9 cellular contexts compared by ENCODE assay signal in genomic region chr14:23512156-23512555, GRCh38. TPM values are rescaled to one million over a fixed set of nuclear protein-coding genes. Genes with fewer than 3 reads are reported as not detected.
DNase-seq lines count a peak whose midpoint lies in the region; ATAC-seq and TF ChIP-seq lines count a peak whose summit lies in the region.
"Had no signal": no experiment of that assay in that cellular context is flagged by ENCODE, and none has a peak within 500 bp of the region (broad histone marks: within the 10 kb centered on the region; RNA-seq: fewer than 3 reads in every experiment).

No MANE protein-coding gene starts in this region.

- H3K4me1 Mint-ChIP-seq in activated CD8-positive, alpha-beta memory T cell treated with anti-CD3 and anti-CD28 coated beads, Interleukin-2, amount 10 ng/mL, durations not matched to agents 7 days and 5 days: peaks cover 3% of the 10 kb centered on the region

- H3K9me3 Mint-ChIP-seq in activated CD8-positive, alpha-beta memory T cell treated with anti-CD3 and anti-CD28 coated beads, Interleukin-2, amount 10 ng/mL, durations not matched to agents 7 days and 5 days (ENCODE audit: low read depth): no peaks in the 10 kb centered on the region

- H3K27ac Mint-ChIP-seq in activated CD8-positive, alpha-beta memory T cell treated with anti-CD3 and anti-CD28 coated beads, Interleukin-2, amount 10 ng/mL, durations not matched to agents 7 days and 5 days: peak overlapping the region; percentile 54

- CTCF ChIA-PET in activated CD8-positive, alpha-beta memory T cell treated with anti-CD3 and anti-CD28 coated beads, Interleukin-2, amount 10 ng/mL, durations not matched to agents 7 days and 5 days (lab: Charles Lee): interaction anchor here (1.5 kb wide), 1 partner anchor 27 kb away, joined by 3 read pairs; no protein-coding TSS in a partner anchor

- TF ChIP-seq CTCF in GM10266 (IDR thresholded peaks at IDR 0.05; ENCODE audit: control insufficient read depth, insufficient read depth, low read depth, missing control alignments): no peak

- DNase-seq in activated CD8-positive, alpha-beta memory T cell treated with anti-CD3 and anti-CD28 coated beads, Interleukin-2, amount 10 ng/mL, durations not matched to agents 7 days and 5 days: no peak
- no peak for DNase-seq in activated CD8-positive, alpha-beta memory T cell treated with anti-CD3 and anti-CD28 coated beads, Interleukin-2, amount 50 U/mL, for 4 hours
- DNase-seq in NCI-H748 (lab: John Stamatoyannopoulos, UW; ENCODE audit: unreplicated experiment): peak; percentile 77
- peak; percentile 40 for DNase-seq in astrocyte of the hippocampus (ENCODE audit: low read depth, low spot score)
- peak; percentile 42 for DNase-seq in superior temporal gyrus (ENCODE audit: extremely low spot score)
- no peak for DNase-seq in GM10266 (ENCODE audit: extremely low spot score)
- DNase-seq: heart left ventricle had no signal

- peak overlapping the region; percentile 62 for H3K4me3 Mint-ChIP-seq in activated CD8-positive, alpha-beta memory T cell treated with anti-CD3 and anti-CD28 coated beads, Interleukin-2, amount 10 ng/mL, durations not matched to agents 7 days and 5 days

- no peaks in the 10 kb centered on the region for H3K36me3 Mint-ChIP-seq in activated CD8-positive, alpha-beta memory T cell treated with anti-CD3 and anti-CD28 coated beads, Interleukin-2, amount 10 ng/mL, durations not matched to agents 7 days and 5 days

- no peaks in the 10 kb centered on the region for H3K27me3 Mint-ChIP-seq in activated CD8-positive, alpha-beta memory T cell treated with anti-CD3 and anti-CD28 coated beads, Interleukin-2, amount 10 ng/mL, durations not matched to agents 7 days and 5 days

- ATAC-seq in activated CD8-positive, alpha-beta memory T cell treated with anti-CD3 and anti-CD28 coated beads, Interleukin-2, amount 10 ng/mL, durations not matched to agents 7 days and 5 days: no peak
- ATAC-seq in HG03520 (IDR thresholded peaks at IDR 0.05; ENCODE audit: unreplicated experiment) (no peak), HG02571 (IDR thresholded peaks at IDR 0.05; ENCODE audit: unreplicated experiment) (no peak)
- ATAC-seq: heart left ventricle had no signal

RNA-seq across cellular contexts. Expression of gene ZFHX2, which starts 39.4 kb away (rescaled TPM):
- total RNA-seq in activated CD8-positive, alpha-beta memory T cell treated with anti-CD3 and anti-CD28 coated beads, Interleukin-2, amount 10 ng/mL, durations not matched to agents 7 days and 5 days: 1 to 10 TPM; 1.8 to 2.7 TPM

RNA-seq across cellular contexts. Expression of gene NGDN, which starts 42.7 kb away (rescaled TPM):
- 10 to 100 TPM; 42.7 to 53.0 TPM for total RNA-seq in activated CD8-positive, alpha-beta memory T cell treated with anti-CD3 and anti-CD28 coated beads, Interleukin-2, amount 10 ng/mL, durations not matched to agents 7 days and 5 days

RNA-seq across cellular contexts. Expression of gene THTPA, which starts 43.9 kb away (rescaled TPM):
- total RNA-seq in activated CD8-positive, alpha-beta memory T cell treated with anti-CD3 and anti-CD28 coated beads, Interleukin-2, amount 10 ng/mL, durations not matched to agents 7 days and 5 days: 10 to 100 TPM; 13.5 to 15.6 TPM

RNA-seq across cellular contexts. Expression of gene AP1G2, which starts 55.4 kb away (rescaled TPM):
- total RNA-seq in activated CD8-positive, alpha-beta memory T cell treated with anti-CD3 and anti-CD28 coated beads, Interleukin-2, amount 10 ng/mL, durations not matched to agents 7 days and 5 days: 100 to 1,000 TPM; 222 to 294 TPM

Comparison
In these comparisons a context has a peak if more than half of its experiments do, and no peak if none do; other contexts are left out.
1. DNase-seq: peak in NCI-H748 (single experiment), astrocyte of the hippocampus (single experiment) and superior temporal gyrus (single experiment); none in activated CD8-positive, alpha-beta memory T cell treated with anti-CD3 and anti-CD28 coated beads, Interleukin-2, amount 10 ng/mL, durations not matched to agents 7 days and 5 days (single experiment), activated CD8-positive, alpha-beta memory T cell treated with anti-CD3 and anti-CD28 coated beads, Interleukin-2, amount 50 U/mL, for 4 hours (single experiment) and GM10266 (single experiment).